Comparison of ENCODE assay signal across 28 cellular contexts in the genomic region with DNA sequence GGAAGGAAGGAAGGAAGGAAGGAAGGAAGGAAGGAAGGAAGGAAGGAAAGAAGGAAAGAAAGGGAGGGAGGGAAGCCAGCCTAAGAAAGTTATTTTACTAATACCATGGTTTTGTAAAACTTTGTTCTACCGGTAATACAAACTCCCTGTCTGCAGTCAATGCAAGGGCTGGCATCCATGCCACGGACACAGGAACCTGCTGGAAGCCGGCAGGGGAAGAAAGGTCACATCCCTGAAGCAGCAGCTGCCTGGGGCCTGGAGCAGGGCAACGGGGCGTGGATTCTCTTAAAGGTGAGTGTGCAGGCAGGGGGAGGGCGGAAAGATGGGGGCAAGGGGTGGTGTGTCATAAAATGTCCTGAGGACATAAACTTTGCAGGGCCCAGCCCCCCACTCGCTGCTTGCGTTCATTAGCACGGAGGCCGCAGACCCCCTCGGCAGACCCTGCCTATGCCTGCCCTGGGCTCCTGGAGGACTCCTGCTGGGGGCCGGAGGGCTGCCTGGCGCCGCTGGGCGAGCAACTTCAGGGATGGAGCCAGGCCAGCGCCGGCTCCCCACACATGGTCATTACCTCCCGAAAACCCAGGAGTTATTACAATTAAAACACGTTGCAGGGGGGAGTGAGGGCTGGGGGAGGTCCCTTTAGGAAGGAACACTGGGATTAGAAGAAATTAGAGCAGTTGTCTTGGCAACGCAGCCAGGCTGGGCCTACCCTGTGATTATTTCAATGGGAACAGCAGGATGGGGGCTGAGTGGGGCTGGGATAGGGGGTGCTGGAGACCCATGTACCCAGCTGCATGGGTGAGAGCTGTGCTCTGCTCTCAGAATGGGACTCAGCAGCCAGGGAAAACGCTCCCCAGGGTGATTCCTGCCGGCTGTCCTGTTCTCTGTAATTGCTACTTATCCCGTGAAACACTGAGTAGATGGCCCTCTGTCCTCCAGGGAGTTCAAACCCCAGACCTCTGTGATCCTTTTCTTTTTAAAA.
DNase-seq lines count a peak whose midpoint lies in the region; ATAC-seq and TF ChIP-seq lines count a peak whose summit lies in the region.
"Had no signal": no experiment of that assay in that cellular context is flagged by ENCODE, and none has a peak within 500 bp of the region (broad histone marks: within the 10 kb centered on the region; RNA-seq: fewer than 3 reads in every experiment).

No MANE protein-coding gene starts in this region.

- H3K27me3 ChIP-seq in BLaER1 (no peaks in the 10 kb centered on the region), GM23338 (ENCODE audit: insufficient read depth) (no peaks in the 10 kb centered on the region)

- H2AFZ ChIP-seq in GM23338: peak overlapping the region; percentile 52; the same call in 1 of the 2 replicates

- H3K4me3 Mint-ChIP-seq in GM23338 (no peak overlapping the region; the same call in 2 of the 3 replicates), nephron progenitor cell (no peak overlapping the region), T-helper 17 cell (no peak overlapping the region)
- H3K4me3 Mint-ChIP-seq: activated CD4-positive, alpha-beta T cell treated with anti-CD3 and anti-CD28 coated beads, Interleukin-2, amount 10 ng/mL, durations not matched to agents 7 days and 5 days; activated CD8-positive, alpha-beta memory T cell treated with anti-CD3 and anti-CD28 coated beads, Interleukin-2, amount 10 ng/mL, durations not matched to agents 7 days and 5 days; activated naive CD8-positive, alpha-beta T cell treated with anti-CD3 and anti-CD28 coated beads for 36 hours; CD8-positive, alpha-beta memory T cell; stimulated activated effector memory CD8-positive, alpha-beta T cell treated with anti-CD3 and anti-CD28 coated beads, Interleukin-12 subunit alpha, Interleukin-12 subunit beta, amount 100 ng/mL, for 72 hours had no signal

- H4K20me1 ChIP-seq in BLaER1 (no peaks in the 10 kb centered on the region), GM23338 (replicated peaks; ENCODE audit: insufficient read depth) (no peaks in the 10 kb centered on the region)

- H3K4me3 ChIP-seq in BLaER1 (no peak overlapping the region), GM23338 (no peak overlapping the region), SK-N-MC (peak overlapping the region; percentile 46)
- H3K4me3 ChIP-seq: mucosa of descending colon, psoas muscle, skin epidermis, uterus had no signal

- H3K4me1 ChIP-seq in BLaER1: peaks cover 27% of the 10 kb centered on the region
- H3K4me1 ChIP-seq in GM23338 (ENCODE audit: insufficient read depth): peaks cover 30% of the 10 kb centered on the region
- H3K4me1 ChIP-seq: uterus had no signal

- H3K36me3 ChIP-seq in BLaER1: no peaks in the 10 kb centered on the region
- H3K36me3 ChIP-seq in GM23338 (ENCODE audit: insufficient read depth): no peaks in the 10 kb centered on the region
- H3K36me3 ChIP-seq in SK-N-MC (ENCODE audit: insufficient read depth, low read length): no peaks in the 10 kb centered on the region
- H3K36me3 ChIP-seq: uterus had no signal

- no peak overlapping the region for H3K27ac Mint-ChIP-seq in GM23338
- peak overlapping the region; percentile 84 for H3K27ac Mint-ChIP-seq in nephron progenitor cell
- no peak overlapping the region for H3K27ac Mint-ChIP-seq in T-helper 17 cell
- H3K27ac Mint-ChIP-seq: activated CD4-positive, alpha-beta T cell treated with anti-CD3 and anti-CD28 coated beads, Interleukin-2, amount 10 ng/mL, durations not matched to agents 7 days and 5 days; activated CD8-positive, alpha-beta memory T cell treated with anti-CD3 and anti-CD28 coated beads, Interleukin-2, amount 10 ng/mL, durations not matched to agents 7 days and 5 days; activated naive CD8-positive, alpha-beta T cell treated with anti-CD3 and anti-CD28 coated beads for 36 hours; CD8-positive, alpha-beta memory T cell; stimulated activated effector memory CD8-positive, alpha-beta T cell treated with anti-CD3 and anti-CD28 coated beads, Interleukin-12 subunit alpha, Interleukin-12 subunit beta, amount 100 ng/mL, for 72 hours had no signal

- peaks cover 47% of the 10 kb centered on the region for H3K4me1 Mint-ChIP-seq in GM23338
- peaks cover 88% of the 10 kb centered on the region for H3K4me1 Mint-ChIP-seq in nephron progenitor cell
- peaks cover 2% of the 10 kb centered on the region for H3K4me1 Mint-ChIP-seq in T-helper 17 cell
- H3K4me1 Mint-ChIP-seq: activated CD4-positive, alpha-beta T cell treated with anti-CD3 and anti-CD28 coated beads, Interleukin-2, amount 10 ng/mL, durations not matched to agents 7 days and 5 days; activated CD8-positive, alpha-beta memory T cell treated with anti-CD3 and anti-CD28 coated beads, Interleukin-2, amount 10 ng/mL, durations not matched to agents 7 days and 5 days; activated naive CD8-positive, alpha-beta T cell treated with anti-CD3 and anti-CD28 coated beads for 36 hours; CD8-positive, alpha-beta memory T cell; stimulated activated effector memory CD8-positive, alpha-beta T cell treated with anti-CD3 and anti-CD28 coated beads, Interleukin-12 subunit alpha, Interleukin-12 subunit beta, amount 100 ng/mL, for 72 hours had no signal

- 0 out of 2 replicates have a peak, but pooled peaks cover 3% of the 10 kb centered on the region for H3K9me3 ChIP-seq in BLaER1
- no peaks in the 10 kb centered on the region for H3K9me3 ChIP-seq in SK-N-MC (ENCODE audit: low read depth, low read length)
- no peaks in the 10 kb centered on the region for H3K9me3 ChIP-seq in T-helper 17 cell (ENCODE audit: control insufficient read depth, low read length, poor library complexity, severe bottlenecking)
- H3K9me3 ChIP-seq: mucosa of descending colon, psoas muscle, uterus had no signal

- in situ Hi-C loops in KBM-7 (cut with MboI; ENCODE audit: low pct_unique_long_range_greater_than_20kb, low sequenced_read_pairs): no loop called here

- DNase-seq in GM23338 (ENCODE audit: low spot score) (no peak), SK-N-MC (ENCODE audit: low read depth, low spot score) (no peak), nephron progenitor cell (peak; percentile 33), T-helper 17 cell (no peak), KBM-7 (no peak)
- DNase-seq: activated CD4-positive, alpha-beta T cell treated with anti-CD3 and anti-CD28 coated beads, Interleukin-2, amount 10 ng/mL, durations not matched to agents 7 days and 5 days; activated CD8-positive, alpha-beta memory T cell treated with anti-CD3 and anti-CD28 coated beads, Interleukin-2, amount 10 ng/mL, durations not matched to agents 7 days and 5 days; activated naive CD8-positive, alpha-beta T cell treated with anti-CD3 and anti-CD28 coated beads for 36 hours; CD8-positive, alpha-beta memory T cell; cerebellar nuclear complex; DMS79 treated with DMSO at 0.1 percent for 48 hours; effector CD4-positive, alpha-beta T cell; erythroblast; foreskin fibroblast; hippocampal formation; Kasumi-1; mucosa of descending colon; NCI-H2171 treated with DMSO at 0.1 percent for 48 hours; NCI-H82; psoas muscle; Right ventricle myocardium superior; stimulated activated CD4-positive, alpha-beta T cell treated with anti-CD3 and anti-CD28 coated beads, Interleukin-2, amount 100 ng/mL, for 24 hours; T-helper 1 cell; uterus had no signal

- H3K9me2 ChIP-seq in GM23338 (ENCODE audit: insufficient read depth): no peaks in the 10 kb centered on the region; the same call in 1 of the 2 replicates

- ATAC-seq in GM23338: 0 out of 3 replicates have a peak, but pooled peaks have one; percentile 7
- no peak for ATAC-seq in T-helper 17 cell
- ATAC-seq in GM19328 (IDR thresholded peaks at IDR 0.05; ENCODE audit: unreplicated experiment): no peak
- ATAC-seq: activated CD8-positive, alpha-beta memory T cell treated with anti-CD3 and anti-CD28 coated beads, Interleukin-2, amount 10 ng/mL, durations not matched to agents 7 days and 5 days; mucosa of descending colon; psoas muscle; stimulated activated effector memory CD8-positive, alpha-beta T cell treated with anti-CD3 and anti-CD28 coated beads, Interleukin-12 subunit alpha, Interleukin-12 subunit beta, amount 100 ng/mL, for 72 hours had no signal

- peaks cover 7% of the 10 kb centered on the region for H3K27me3 Mint-ChIP-seq in GM23338 (ENCODE audit: insufficient read depth, low read depth, poor library complexity)
- peaks cover 16% of the 10 kb centered on the region for H3K27me3 Mint-ChIP-seq in nephron progenitor cell (ENCODE audit: low read depth, poor library complexity)
- H3K27me3 Mint-ChIP-seq in T-helper 17 cell: peaks cover 32% of the 10 kb centered on the region
- H3K27me3 Mint-ChIP-seq: activated CD4-positive, alpha-beta T cell treated with anti-CD3 and anti-CD28 coated beads, Interleukin-2, amount 10 ng/mL, durations not matched to agents 7 days and 5 days; activated CD8-positive, alpha-beta memory T cell treated with anti-CD3 and anti-CD28 coated beads, Interleukin-2, amount 10 ng/mL, durations not matched to agents 7 days and 5 days; CD8-positive, alpha-beta memory T cell had no signal

- no peak overlapping the region for H3K9ac ChIP-seq in BLaER1
- peak overlapping the region; percentile 39 for H3K9ac ChIP-seq in SK-N-MC (ENCODE audit: insufficient read length)

- H3K9me3 Mint-ChIP-seq in GM23338: no peaks in the 10 kb centered on the region; the same call in 2 of the 3 replicates
- H3K9me3 Mint-ChIP-seq in nephron progenitor cell: no peaks in the 10 kb centered on the region
- H3K9me3 Mint-ChIP-seq: activated CD4-positive, alpha-beta T cell treated with anti-CD3 and anti-CD28 coated beads, Interleukin-2, amount 10 ng/mL, durations not matched to agents 7 days and 5 days; activated naive CD8-positive, alpha-beta T cell treated with anti-CD3 and anti-CD28 coated beads for 36 hours; stimulated activated effector memory CD8-positive, alpha-beta T cell treated with anti-CD3 and anti-CD28 coated beads, Interleukin-12 subunit alpha, Interleukin-12 subunit beta, amount 100 ng/mL, for 72 hours had no signal

- H3K36me3 Mint-ChIP-seq in GM23338 (ENCODE audit: low read depth) (no peaks in the 10 kb centered on the region; the same call in 2 of the 3 replicates), nephron progenitor cell (ENCODE audit: low read depth) (no peaks in the 10 kb centered on the region), T-helper 17 cell (ENCODE audit: low read depth) (peaks cover 4% of the 10 kb centered on the region)
- H3K36me3 Mint-ChIP-seq: activated CD8-positive, alpha-beta memory T cell treated with anti-CD3 and anti-CD28 coated beads, Interleukin-2, amount 10 ng/mL, durations not matched to agents 7 days and 5 days; activated naive CD8-positive, alpha-beta T cell treated with anti-CD3 and anti-CD28 coated beads for 36 hours; CD8-positive, alpha-beta memory T cell; stimulated activated effector memory CD8-positive, alpha-beta T cell treated with anti-CD3 and anti-CD28 coated beads, Interleukin-12 subunit alpha, Interleukin-12 subunit beta, amount 100 ng/mL, for 72 hours had no signal

- H3F3A ChIP-seq in GM23338 (replicated peaks; ENCODE audit: low read depth): 0 out of 2 replicates have a peak, but pooled peaks cover 4% of the 10 kb centered on the region

- TF ChIP-seq CTCF in GM23338 (conservative IDR thresholded peaks at IDR 0.05; ENCODE audit: low read depth in 2 of 2) (no peak), nephron progenitor cell (IDR thresholded peaks at IDR 0.05) (no peak)

- H3K4me2 ChIP-seq in BLaER1: peak overlapping the region; percentile 54
- H3K4me2 ChIP-seq in GM23338: no peak overlapping the region

- H3K27ac ChIP-seq in BLaER1: no peak overlapping the region
- H3K27ac ChIP-seq in GM23338 (ENCODE audit: low read depth): no peak overlapping the region
- H3K27ac ChIP-seq in SK-N-MC: peak overlapping the region; percentile 92
- H3K27ac ChIP-seq: psoas muscle, uterus had no signal

- no peaks in the 10 kb centered on the region for H3K79me2 ChIP-seq in GM23338 (replicated peaks; ENCODE audit: insufficient read depth)
